In genomic region chr1:17059391-17060128, GRCh38 we compare ENCODE assay signal across 8 cellular contexts. TPM values are rescaled to one million over a fixed set of nuclear protein-coding genes. Genes with fewer than 3 reads are reported as not detected.
DNase-seq lines count a peak whose midpoint lies in the region; ATAC-seq, FAIRE-seq and TF ChIP-seq lines count a peak whose summit lies in the region.

No MANE protein-coding gene starts in this region.

- POLR2A ChIA-PET in BJ (lab: Charles Lee), result no interaction called here

- peak; percentile 84 for TF ChIP-seq CTCF in BJ (IDR thresholded peaks at IDR 0.05; ENCODE audit: insufficient read depth, low read depth, low read length)
- TF ChIP-seq CTCF in chondrocyte (IDR thresholded peaks at IDR 0.05), result peak; percentile 87

- peaks cover 4% of the 10 kb centered on the region for H3K27me3 Mint-ChIP-seq in chondrocyte (ENCODE audit: low read depth)
- peaks cover 8 to 26% of the 10 kb centered on the region in 2 donors for H3K27me3 Mint-ChIP-seq in stimulated activated naive B cell treated with anti-CD40 and anti-IgM and Interleukin-4, amounts not matched to agents 10 μg/mL and 1 μg/mL and 100 μg/mL, for 72 hours

- CTCF ChIA-PET in BJ (lab: Yijun Ruan, JAX), result interaction anchor here (0.6 to 2.5 kb wide), 15 partner anchors 11 to 347 kb away, joined by 3 to 20 read pairs (median 5); no protein-coding TSS in a partner anchor

- H3K36me3 Mint-ChIP-seq in chondrocyte (ENCODE audit: low read depth), result no peaks in the 10 kb centered on the region
- no peaks in the 10 kb centered on the region for H3K36me3 Mint-ChIP-seq in stimulated activated naive B cell treated with anti-CD40 and anti-IgM and Interleukin-4, amounts not matched to agents 10 μg/mL and 1 μg/mL and 100 μg/mL, for 72 hours

- DNase-seq in BJ (ENCODE audit: low read depth), result peak; percentile 4
- peak; percentile 49 for DNase-seq in GM18507 (ENCODE audit: extremely low spot score, insufficient read length, low read depth)
- DNase-seq in NCI-H1048 (lab: John Stamatoyannopoulos, UW), result peak; percentile 25
- DNase-seq in SKM-1 (lab: John Stamatoyannopoulos, UW; ENCODE audit: unreplicated experiment), result peak; percentile 76
- no peak for DNase-seq in chondrocyte (ENCODE audit: low spot score)
- DNase-seq in left lobe of liver (ENCODE audit: low spot score), result peak; percentile 80
- peak; percentile 31 for DNase-seq in stimulated activated naive B cell treated with anti-CD40 and anti-IgM and Interleukin-4, amounts not matched to agents 10 μg/mL and 1 μg/mL and 100 μg/mL, for 72 hours

- no peaks in the 10 kb centered on the region; the same call in 1 of the 2 replicates for H3K27me3 ChIP-seq in BJ (ENCODE audit: control insufficient read depth, insufficient read depth, low read length)

- FAIRE-seq in GM18507 (lab: Jason Lieb, UNC), result peak; percentile 93

- H3K9me3 Mint-ChIP-seq in chondrocyte (ENCODE audit: low read depth), result no peaks in the 10 kb centered on the region
- no peaks in the 10 kb centered on the region for H3K9me3 Mint-ChIP-seq in stimulated activated naive B cell treated with anti-CD40 and anti-IgM and Interleukin-4, amounts not matched to agents 10 μg/mL and 1 μg/mL and 100 μg/mL, for 72 hours

- no peak overlapping the region for H3K4me3 ChIP-seq in BJ (ENCODE audit: low read depth, low read length)

- peaks cover 16% of the 10 kb centered on the region for H3K4me1 Mint-ChIP-seq in chondrocyte (ENCODE audit: low read depth)
- H3K4me1 Mint-ChIP-seq in stimulated activated naive B cell treated with anti-CD40 and anti-IgM and Interleukin-4, amounts not matched to agents 10 μg/mL and 1 μg/mL and 100 μg/mL, for 72 hours, result peaks cover 0 to 2% of the 10 kb centered on the region in 2 donors

- H3K36me3 ChIP-seq in BJ (ENCODE audit: control insufficient read depth, insufficient read depth, low read length), result no peaks in the 10 kb centered on the region

- ATAC-seq in left lobe of liver (peak; percentile 93), GM21360 (IDR thresholded peaks at IDR 0.05; ENCODE audit: unreplicated experiment) (no peak)
- ATAC-seq in stimulated activated naive B cell treated with anti-CD40 and anti-IgM and Interleukin-4, amounts not matched to agents 10 μg/mL and 1 μg/mL and 100 μg/mL, for 72 hours (replicated peaks), result peak; percentile 95 to 98

- no peak overlapping the region for H3K4me3 Mint-ChIP-seq in chondrocyte (ENCODE audit: unreplicated experiment)
- no peak overlapping the region for H3K4me3 Mint-ChIP-seq in stimulated activated naive B cell treated with anti-CD40 and anti-IgM and Interleukin-4, amounts not matched to agents 10 μg/mL and 1 μg/mL and 100 μg/mL, for 72 hours

- no peak overlapping the region for H3K27ac Mint-ChIP-seq in chondrocyte (ENCODE audit: unreplicated experiment)
- no peak overlapping the region for H3K27ac Mint-ChIP-seq in stimulated activated naive B cell treated with anti-CD40 and anti-IgM and Interleukin-4, amounts not matched to agents 10 μg/mL and 1 μg/mL and 100 μg/mL, for 72 hours

RNA-seq across cellular contexts. Expression of gene SDHB, which starts 5.7 kb away (rescaled TPM):
- polyA plus RNA-seq in BJ (2011; rRNA removed), result 115 and 199 TPM in 2 replicates
- polyA minus RNA-seq in BJ (2011; rRNA and poly(A)+ RNA removed), result 40.8 and 55.9 TPM in 2 replicates
- total RNA-seq in chondrocyte (54.7 to 70.1 TPM (median 57.7 TPM) in 3 replicates), left lobe of liver (140 TPM)

RNA-seq across cellular contexts. Expression of gene ATP13A2, which starts 47.8 kb away (rescaled TPM):
- polyA plus RNA-seq in BJ (2011; rRNA removed), result 9.2 and 25.5 TPM in 2 replicates
- 27.7 and 30.5 TPM in 2 replicates for polyA minus RNA-seq in BJ (2011; rRNA and poly(A)+ RNA removed)
- total RNA-seq in chondrocyte, result 52.1 to 60.8 TPM (median 54.4 TPM) in 3 replicates
- 10.3 TPM for total RNA-seq in left lobe of liver

RNA-seq across cellular contexts. Expression of gene PADI2, which starts 59.7 kb away (rescaled TPM):
- 0.10 and 0.15 TPM in 2 replicates for polyA plus RNA-seq in BJ (2011; rRNA removed)
- 0.24 and 0.31 TPM in 2 replicates for polyA minus RNA-seq in BJ (2011; rRNA and poly(A)+ RNA removed)
- total RNA-seq in chondrocyte, result 20.9 to 74.9 TPM (median 72.6 TPM) in 3 replicates
- 0.40 TPM for total RNA-seq in left lobe of liver

Comparison
In these comparisons a context has a peak if more than half of its experiments do, and no peak if none do; other contexts are left out.
1. RNA of gene PADI2, which starts 59.7 kb away (total RNA-seq): 20.9 to 74.9 TPM in chondrocyte; 0.40 TPM in left lobe of liver (single experiment); every median in the first group is over 10 times any median in the second.